Comparison of ENCODE assay signal across 10 cellular contexts in the genomic region with DNA sequence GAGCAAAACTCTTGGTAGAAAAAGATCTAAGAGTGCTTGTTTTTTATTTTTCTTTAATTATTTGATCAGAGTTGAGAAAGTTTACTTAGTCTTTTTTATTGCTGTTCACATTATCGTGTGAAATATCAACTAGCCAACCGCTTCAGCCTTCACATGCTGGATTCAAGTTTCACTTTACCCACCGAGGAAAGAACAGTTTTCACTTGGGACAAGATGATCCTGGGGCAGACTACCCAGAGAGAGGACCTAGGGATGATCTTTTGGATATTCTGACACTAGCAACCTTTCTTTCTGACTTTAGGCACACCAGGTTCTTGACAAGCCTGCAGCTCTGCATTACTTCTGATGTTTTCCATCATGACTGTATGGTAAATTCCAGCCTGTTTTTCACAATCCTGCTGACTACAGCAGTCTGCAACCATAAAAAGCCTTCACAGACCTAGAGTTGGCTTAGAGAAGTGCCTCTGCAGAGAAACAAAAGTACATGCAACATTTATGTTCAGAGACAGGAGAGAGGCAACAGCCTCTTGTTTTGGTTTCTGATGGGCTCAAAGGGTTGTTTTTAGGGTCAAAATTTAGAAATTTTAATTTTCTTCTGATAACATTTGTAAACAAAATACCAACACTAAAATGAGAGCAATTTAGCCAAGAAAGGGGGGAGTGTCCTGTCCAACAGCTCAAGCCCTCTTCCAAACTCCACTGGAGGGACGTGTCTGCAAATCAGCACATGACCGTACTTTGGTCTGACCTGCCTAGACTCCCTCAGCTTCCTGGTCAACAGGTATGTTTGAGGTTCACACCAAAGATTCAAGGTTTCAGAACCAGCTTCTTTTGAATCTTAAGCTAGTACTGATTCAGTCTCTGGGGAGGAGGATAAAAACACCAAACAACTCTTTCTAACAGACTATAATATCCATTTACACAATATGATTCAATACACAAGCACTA. TPM values are rescaled to one million over a fixed set of nuclear protein-coding genes. Genes with fewer than 3 reads are reported as not detected.
A peak's percentile ranks its signal among the peaks of the same experiment; 100 is the strongest.
DNase-seq lines count a peak whose midpoint lies in the region; ATAC-seq and TF ChIP-seq lines count a peak whose summit lies in the region.
"Had no signal": no experiment of that assay in that cellular context is flagged by ENCODE, and none has a peak within 500 bp of the region (broad histone marks: within the 10 kb centered on the region; RNA-seq: fewer than 3 reads in every experiment).

No MANE protein-coding gene starts in this region.

- peak in 1 of 3 donors; percentile 17 for TF ChIP-seq POLR2A in body of pancreas (IDR thresholded peaks at IDR 0.05)

- intact Hi-C loops in body of pancreas (cut with DNase I) (no loop called here), sciatic nerve (cut with DNase I) (no loop called here)
- intact Hi-C loops in naive thymus-derived CD4-positive, alpha-beta T cell (cut with micrococcal nuclease): no loop called here

- CTCF ChIA-PET in naive thymus-derived CD4-positive, alpha-beta T cell (lab: Charles Lee): no interaction called here

- 14 to 16% methylated on average over 5 of the region's 5 CpGs for WGBS in body of pancreas, 2 donors
- 23% methylated on average over 5 of the region's 5 CpGs for WGBS in hepatocyte (ENCODE audit: low lambda C conversion rate, missing lambda C conversion rate)

- no peak overlapping the region for H3K27ac Mint-ChIP-seq in naive thymus-derived CD4-positive, alpha-beta T cell

- no peaks in the 10 kb centered on the region for H3K9me2 ChIP-seq in hepatocyte (replicated peaks; ENCODE audit: insufficient read depth)

- H3K4me1 Mint-ChIP-seq in naive thymus-derived CD4-positive, alpha-beta T cell: peaks cover 0 to 5% (median 0%) of the 10 kb centered on the region in 7 donors

- ATAC-seq in body of pancreas: peak; percentile 80
- ATAC-seq in sciatic nerve: peak; percentile 85
- ATAC-seq in naive thymus-derived CD4-positive, alpha-beta T cell: no peak
- no peak for ATAC-seq in GM21786 (IDR thresholded peaks at IDR 0.05; ENCODE audit: unreplicated experiment)

- no peaks in the 10 kb centered on the region for H3K27me3 ChIP-seq in body of pancreas
- H3K27me3 ChIP-seq in hepatocyte: no peaks in the 10 kb centered on the region
- H3K27me3 ChIP-seq in naive thymus-derived CD4-positive, alpha-beta T cell (ENCODE audit: control insufficient read depth in 2 of 2, insufficient read depth in 2 of 2, low read length in 2 of 2): no peaks in the 10 kb centered on the region

- no peaks in the 10 kb centered on the region for H3K9me3 Mint-ChIP-seq in naive thymus-derived CD4-positive, alpha-beta T cell

- peak overlapping the region; percentile 72 for H3K4me2 ChIP-seq in hepatocyte

- POLR2A ChIA-PET in naive thymus-derived CD4-positive, alpha-beta T cell (lab: Charles Lee): no interaction called here

- no peaks in the 10 kb centered on the region for H3K36me3 Mint-ChIP-seq in naive thymus-derived CD4-positive, alpha-beta T cell

- H3K36me3 ChIP-seq in body of pancreas (replicated peaks in 1 of 2; ENCODE audit: insufficient read depth in 1 of 2, low read depth in 2 of 2) (no peaks in the 10 kb centered on the region), hepatocyte (replicated peaks; ENCODE audit: insufficient read depth, low read depth) (no peaks in the 10 kb centered on the region)
- no peaks in the 10 kb centered on the region for H3K36me3 ChIP-seq in naive thymus-derived CD4-positive, alpha-beta T cell (ENCODE audit: control insufficient read depth in 2 of 3, insufficient read depth in 3 of 3, low read length in 3 of 3)

- no peak for TF ChIP-seq CTCF in GM12865 (IDR thresholded peaks at IDR 0.05; ENCODE audit: insufficient read depth, low read depth, low read length, missing control alignments)
- peak in 1 of 7 experiments; percentile 10 for TF ChIP-seq CTCF in body of pancreas (IDR thresholded peaks at IDR 0.05)
- no peak for TF ChIP-seq CTCF in hepatocyte (IDR thresholded peaks at IDR 0.05; ENCODE audit: poor library complexity)

- H3K27me3 Mint-ChIP-seq in naive thymus-derived CD4-positive, alpha-beta T cell: peaks cover 2 to 16% (median 12%) of the 10 kb centered on the region in 5 donors

- no peaks in the 10 kb centered on the region for H3K9me3 ChIP-seq in body of pancreas
- no peaks in the 10 kb centered on the region for H3K9me3 ChIP-seq in hepatocyte (ENCODE audit: low read depth)
- no peaks in the 10 kb centered on the region for H3K9me3 ChIP-seq in naive thymus-derived CD4-positive, alpha-beta T cell (ENCODE audit: control insufficient read depth in 2 of 3, low read length in 3 of 3)

- H2AFZ ChIP-seq in hepatocyte: peak overlapping the region; percentile 50

- H3K79me2 ChIP-seq in hepatocyte: no peaks in the 10 kb centered on the region

- peak overlapping the region in 1 of 10 donors; percentile 19 for H3K4me3 Mint-ChIP-seq in naive thymus-derived CD4-positive, alpha-beta T cell

- H3K4me3 ChIP-seq in GM12865 (ENCODE audit: low read depth, low read length) (no peak overlapping the region), body of pancreas (no peak overlapping the region), hepatocyte (peak overlapping the region; percentile 3)
- no peak overlapping the region for H3K4me3 ChIP-seq in naive thymus-derived CD4-positive, alpha-beta T cell (ENCODE audit: low read length)

- DNase-seq in GM12865 (ENCODE audit: low read depth) (peak; percentile 34), body of pancreas (peak; percentile 17 to 50 (median 26)), hepatocyte (ENCODE audit: low spot score) (peak; percentile 49), sciatic nerve (ENCODE audit: low spot score) (no peak), NOMO-1 (lab: John Stamatoyannopoulos, UW; ENCODE audit: unreplicated experiment in 2 of 2) (no peak), inferior parietal cortex (ENCODE audit: extremely low spot score) (no peak)
- DNase-seq in naive thymus-derived CD4-positive, alpha-beta T cell: no peak
- DNase-seq: activated CD8-positive, alpha-beta memory T cell treated with anti-CD3 and anti-CD28 coated beads for 24 hours; NCI-H446 had no signal

- H3K4me1 ChIP-seq in body of pancreas (peaks cover 9% of the 10 kb centered on the region), hepatocyte (ENCODE audit: insufficient read depth) (peaks cover 6% of the 10 kb centered on the region)
- H3K4me1 ChIP-seq in naive thymus-derived CD4-positive, alpha-beta T cell (ENCODE audit: control insufficient read depth in 2 of 2, insufficient read depth in 2 of 2, low read length in 2 of 2): no peaks in the 10 kb centered on the region

- no peaks in the 10 kb centered on the region for H4K20me1 ChIP-seq in hepatocyte (ENCODE audit: insufficient read depth, poor library complexity, severe bottlenecking)

- peak overlapping the region in 3 of 4 donors; percentile 56 to 59 (median 57) for H3K27ac ChIP-seq in body of pancreas
- peak overlapping the region; percentile 78 for H3K27ac ChIP-seq in hepatocyte
- no peak overlapping the region for H3K27ac ChIP-seq in naive thymus-derived CD4-positive, alpha-beta T cell (ENCODE audit: low read depth, low read length)

RNA-seq across cellular contexts. Expression of a gene that starts 0.9 kb away (rescaled TPM):
- total RNA-seq in body of pancreas (10 to 100 TPM in 1 of 2 donors, 1 to 10 TPM in 1; 9.3 to 19.8 TPM), hepatocyte (10.4 and 15.0 TPM in 2 replicates), sciatic nerve (369 TPM)
- polyA plus RNA-seq in hepatocyte: 12.9 and 18.6 TPM in 2 replicates
- not detected for total RNA-seq in naive thymus-derived CD4-positive, alpha-beta T cell
- not detected for polyA plus RNA-seq in naive thymus-derived CD4-positive, alpha-beta T cell

Comparison
In these comparisons a context has a peak if more than half of its experiments do, and no peak if none do; other contexts are left out.
1. DNase-seq: peak in GM12865 (single experiment), body of pancreas (4 of 4) and hepatocyte (single experiment); none in sciatic nerve (single experiment), naive thymus-derived CD4-positive, alpha-beta T cell (0 of 9), NOMO-1 (0 of 2) and inferior parietal cortex (single experiment).
2. ATAC-seq: peak in body of pancreas (single experiment) and sciatic nerve (single experiment); none in naive thymus-derived CD4-positive, alpha-beta T cell (single experiment) and GM21786 (single experiment).
3. RNA of a gene that starts 0.9 kb away (total RNA-seq): 369 TPM in sciatic nerve (single experiment); 9.3 to 19.8 TPM in body of pancreas, 10.4 to 15.0 TPM in hepatocyte and not detected in naive thymus-derived CD4-positive, alpha-beta T cell; every median in the first group is over 10 times any median in the second.